ENCODE assay signal across 1 cellular context in genomic region chr1:235129774-235130570, GRCh38.
TF ChIP-seq lines count a peak whose summit lies in the region.

No MANE protein-coding gene starts in this region.

TF ChIP-seq in HepG2, 621 proteins besides CTCF, POLR2A, EP300 and RAD21 (continued from another document and continues in another):
- TF ChIP-seq MXD3 (CRISPR knock-in tag; IDR thresholded peaks at IDR 0.05) (no peak), MAFK (conservative IDR thresholded peaks at IDR 0.05 in 1 of 2, IDR thresholded peaks at IDR 0.05 in 1 of 2; ENCODE audit: low read length in 2 of 2) (no peak), ZKSCAN8 (CRISPR knock-in tag; IDR thresholded peaks at IDR 0.05; ENCODE audit: borderline replicate concordance) (no peak), LCORL (IDR thresholded peaks at IDR 0.05) (no peak), LCORL (CRISPR knock-in tag; IDR thresholded peaks at IDR 0.05) (no peak), ZBTB14 (CRISPR knock-in tag; IDR thresholded peaks at IDR 0.05) (no peak), ZSCAN22 (CRISPR knock-in tag; IDR thresholded peaks at IDR 0.05) (no peak), BRCA1 (CRISPR knock-in tag; IDR thresholded peaks at IDR 0.05) (no peak), SP5 (CRISPR knock-in tag; IDR thresholded peaks at IDR 0.05; ENCODE audit: borderline replicate concordance, low read depth) (peak; percentile 54; the same call in 1 of the 2 replicates), ZNF547 (CRISPR knock-in tag; IDR thresholded peaks at IDR 0.05) (no peak), PRMT3 (CRISPR knock-in tag; IDR thresholded peaks at IDR 0.05; ENCODE audit: borderline replicate concordance, low read depth) (no peak), ZNF652 (CRISPR knock-in tag; IDR thresholded peaks at IDR 0.05; ENCODE audit: borderline replicate concordance, low read depth) (peak; percentile 73; the same call in 1 of the 2 replicates), CEBPZ (IDR thresholded peaks at IDR 0.05; ENCODE audit: low read length) (no peak), RCOR2 (CRISPR knock-in tag; IDR thresholded peaks at IDR 0.05) (no peak), ZIK1 (CRISPR knock-in tag; IDR thresholded peaks at IDR 0.05; ENCODE audit: borderline replicate concordance, low read depth) (no peak), ZNF776 (CRISPR knock-in tag; IDR thresholded peaks at IDR 0.05) (no peak), PITX1 (CRISPR knock-in tag; IDR thresholded peaks at IDR 0.05) (peak; percentile 93), BORCS8-MEF2B (CRISPR knock-in tag; IDR thresholded peaks at IDR 0.05) (no peak), THRA (CRISPR knock-in tag; IDR thresholded peaks at IDR 0.05; ENCODE audit: borderline replicate concordance) (0 out of 2 replicates have a peak, but pooled peaks have one; percentile 61), BHLHE40 (IDR thresholded peaks at IDR 0.05; ENCODE audit: low read length) (no peak), PCBP2 (optimal IDR thresholded peaks at IDR 0.05; ENCODE audit: low read depth, low read length, poor library complexity, severe bottlenecking) (no peak), RARA (CRISPR knock-in tag; IDR thresholded peaks at IDR 0.05) (peak; percentile 70), CHD2 (IDR thresholded peaks at IDR 0.05; ENCODE audit: low read depth, low read length) (no peak), GABPA (IDR thresholded peaks at IDR 0.05; ENCODE audit: low read depth, low read length) (no peak), GABPA (CRISPR knock-in tag; IDR thresholded peaks at IDR 0.05; ENCODE audit: low read depth) (no peak), MIER2 (CRISPR knock-in tag; IDR thresholded peaks at IDR 0.05) (no peak), POGZ (CRISPR knock-in tag; IDR thresholded peaks at IDR 0.05) (peak; percentile 9; the same call in 1 of the 2 replicates), ZNF10 (CRISPR knock-in tag; IDR thresholded peaks at IDR 0.05; ENCODE audit: borderline replicate concordance, low read depth) (no peak), ZNF501 (CRISPR knock-in tag; IDR thresholded peaks at IDR 0.05) (no peak), EZH2 (conservative IDR thresholded peaks at IDR 0.05; ENCODE audit: low read depth, low read length) (no peak), ZNF12 (CRISPR knock-in tag; IDR thresholded peaks at IDR 0.05) (no peak), ZNF30 (CRISPR knock-in tag; IDR thresholded peaks at IDR 0.05) (no peak), ATF1 (CRISPR knock-in tag; IDR thresholded peaks at IDR 0.05) (0 out of 2 replicates have a peak, but pooled peaks have one; percentile 38), TAF15 (IDR thresholded peaks at IDR 0.05; ENCODE audit: low read depth, low read length, poor library complexity, severe bottlenecking) (no peak), MED1 (CRISPR knock-in tag; IDR thresholded peaks at IDR 0.05) (peak; percentile 90), NRL (CRISPR knock-in tag; IDR thresholded peaks at IDR 0.05; ENCODE audit: borderline replicate concordance) (no peak), ZNF264 (CRISPR knock-in tag; IDR thresholded peaks at IDR 0.05) (0 out of 2 replicates have a peak, but pooled peaks have one; percentile 20), HDAC2 (CRISPR knock-in tag; IDR thresholded peaks at IDR 0.05) (no peak; the same call in 1 of the 2 replicates), KLF16 (CRISPR knock-in tag; IDR thresholded peaks at IDR 0.05) (no peak), ZXDC (CRISPR knock-in tag; IDR thresholded peaks at IDR 0.05) (no peak), ZNF451 (CRISPR knock-in tag; IDR thresholded peaks at IDR 0.05) (no peak), SPEN (CRISPR knock-in tag; IDR thresholded peaks at IDR 0.05; ENCODE audit: low read depth) (no peak), ZNF747 (CRISPR knock-in tag; IDR thresholded peaks at IDR 0.05; ENCODE audit: borderline replicate concordance) (no peak), ZNF224 (CRISPR knock-in tag; IDR thresholded peaks at IDR 0.05) (no peak), PHF8 (CRISPR knock-in tag; IDR thresholded peaks at IDR 0.05) (no peak), ZSCAN21 (CRISPR knock-in tag; IDR thresholded peaks at IDR 0.05; ENCODE audit: borderline replicate concordance) (no peak), SALL2 (CRISPR knock-in tag; IDR thresholded peaks at IDR 0.05) (no peak), ZNF160 (CRISPR knock-in tag; IDR thresholded peaks at IDR 0.05) (no peak), KLF13 (CRISPR knock-in tag; IDR thresholded peaks at IDR 0.05) (no peak), GPBP1L1 (CRISPR knock-in tag; IDR thresholded peaks at IDR 0.05) (no peak), ZNF576 (CRISPR knock-in tag; IDR thresholded peaks at IDR 0.05) (no peak), NFKBIZ (CRISPR knock-in tag; IDR thresholded peaks at IDR 0.05) (no peak), MATR3 (CRISPR knock-in tag; IDR thresholded peaks at IDR 0.05) (no peak), HNRNPLL (IDR thresholded peaks at IDR 0.05; ENCODE audit: low read depth, low read length, poor library complexity, severe bottlenecking) (no peak), ZNF446 (CRISPR knock-in tag; IDR thresholded peaks at IDR 0.05) (no peak), SMC3 (IDR thresholded peaks at IDR 0.05; ENCODE audit: low read length) (no peak), SP4 (CRISPR knock-in tag; IDR thresholded peaks at IDR 0.05) (no peak; the same call in 1 of the 2 replicates), RBAK (CRISPR knock-in tag; IDR thresholded peaks at IDR 0.05) (no peak), NR2F1 (CRISPR knock-in tag; IDR thresholded peaks at IDR 0.05) (no peak; a peak in 1 of 4 replicates), TBL1XR1 (IDR thresholded peaks at IDR 0.05; ENCODE audit: borderline replicate concordance, low read length, partially characterized antibody) (no peak), STAT6 (CRISPR knock-in tag; IDR thresholded peaks at IDR 0.05; ENCODE audit: borderline replicate concordance) (no peak), GPN1 (CRISPR knock-in tag; IDR thresholded peaks at IDR 0.05; ENCODE audit: borderline replicate concordance) (no peak), FOXA1 (IDR thresholded peaks at IDR 0.05) (no peak), FOXA1 (CRISPR knock-in tag; IDR thresholded peaks at IDR 0.05) (peak; percentile 69), KMT2B (CRISPR knock-in tag; IDR thresholded peaks at IDR 0.05) (no peak), DR1 (CRISPR knock-in tag; IDR thresholded peaks at IDR 0.05) (no peak), HCFC1 (IDR thresholded peaks at IDR 0.05; ENCODE audit: low read depth, low read length) (no peak), NFE2L2 (IDR thresholded peaks at IDR 0.05; ENCODE audit: low read length) (no peak)
